Comparison of ENCODE assay signal across 1 cellular context in the genomic region with DNA sequence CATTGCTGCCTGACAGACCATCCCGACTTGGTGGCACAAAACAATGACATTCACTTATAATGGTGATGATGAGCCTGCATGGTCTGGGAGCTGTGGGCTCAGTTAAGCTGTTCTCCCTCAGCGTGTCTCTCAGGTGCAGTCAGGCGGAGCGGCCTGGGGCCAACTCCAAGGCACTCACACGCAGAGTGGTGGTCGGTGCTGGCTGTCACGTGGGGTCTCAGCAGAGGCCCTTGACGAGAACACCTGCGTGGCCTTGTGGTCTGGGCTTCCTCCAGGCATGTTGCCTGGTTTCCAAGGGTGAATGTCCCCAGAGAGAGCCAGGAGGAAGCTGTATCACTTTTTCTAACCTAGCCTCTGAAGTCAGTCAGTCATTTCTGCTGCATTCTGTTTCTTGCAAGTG.
TF ChIP-seq lines count a peak whose summit lies in the region.

No MANE protein-coding gene starts in this region.

TF ChIP-seq in WTC11, 78 proteins besides CTCF, POLR2A, EP300 and RAD21 (continued from another document):
- no peak for TF ChIP-seq PRDM15 (CRISPR knock-in tag; IDR thresholded peaks at IDR 0.05)
